1 cellular context compared by ENCODE assay signal in genomic region chr11:14907411-14908213, GRCh38.
TF ChIP-seq lines count a peak whose summit lies in the region.

No MANE protein-coding gene starts in this region.

TF ChIP-seq in HepG2, 621 proteins besides CTCF, POLR2A, EP300 and RAD21 (continued from another document):
- TF ChIP-seq PRDM10 (CRISPR knock-in tag; IDR thresholded peaks at IDR 0.05; ENCODE audit: low read depth) (no peak), ZNF33B (CRISPR knock-in tag; IDR thresholded peaks at IDR 0.05) (0 out of 2 replicates have a peak, but pooled peaks have one; percentile 54), GATAD2A (CRISPR knock-in tag; IDR thresholded peaks at IDR 0.05) (peak; percentile 64; the same call in 1 of the 2 replicates), RBM22 (optimal IDR thresholded peaks at IDR 0.05; ENCODE audit: low read length) (no peak), ZBTB40 (IDR thresholded peaks at IDR 0.05) (no peak), ZBTB40 (CRISPR knock-in tag; IDR thresholded peaks at IDR 0.05) (no peak), NR2F6 (IDR thresholded peaks at IDR 0.05) (no peak), NR2F6 (CRISPR knock-in tag; IDR thresholded peaks at IDR 0.05) (0 out of 2 replicates have a peak, but pooled peaks have one; percentile 23), ZBTB46 (CRISPR knock-in tag; IDR thresholded peaks at IDR 0.05; ENCODE audit: borderline replicate concordance) (no peak)
